28 cellular contexts compared by ENCODE assay signal in the genomic region with DNA sequence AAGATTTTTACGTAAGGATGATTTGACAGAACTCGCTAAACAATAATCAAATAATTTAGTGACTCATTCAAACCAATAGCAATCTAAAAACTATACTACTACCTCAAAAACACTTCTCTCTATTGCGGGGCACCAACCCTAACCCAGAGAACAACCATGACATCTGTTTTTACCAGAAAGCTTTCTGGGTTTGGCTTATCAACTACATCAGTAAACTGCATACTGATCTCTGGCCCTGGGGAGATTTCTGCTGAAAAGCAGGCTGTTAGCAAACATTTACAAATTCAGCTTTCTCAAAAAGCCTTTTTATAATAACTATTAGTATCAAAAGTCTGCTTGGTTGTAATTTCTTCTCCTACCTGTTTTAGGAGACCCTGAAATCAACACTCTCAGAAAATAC.
"Had no signal": no experiment of that assay in that cellular context is flagged by ENCODE, and none has a peak within 500 bp of the region (broad histone marks: within the 10 kb centered on the region; RNA-seq: fewer than 3 reads in every experiment).

No MANE protein-coding gene starts in this region.

- H3K4me1 Mint-ChIP-seq: naive thymus-derived CD8-positive, alpha-beta T cell; nephron progenitor cell; neural crest cell; stimulated activated effector memory CD8-positive, alpha-beta T cell treated with anti-CD3 and anti-CD28 coated beads, Interleukin-12 subunit alpha, Interleukin-12 subunit beta, amount 100 ng/mL, for 72 hours; stimulated activated naive B cell treated with anti-CD40 and anti-IgM and Interleukin-4, amounts not matched to agents 10 μg/mL and 1 μg/mL and 100 μg/mL, for 72 hours had no signal

- H3K9me3 Mint-ChIP-seq: neural crest cell; stimulated activated naive CD8-positive, alpha-beta T cell treated with anti-CD3 and anti-CD28 coated beads, Interleukin-15, Interleukin-2, amounts not matched to agents 100 ng/mL and 50 ng/mL, for 24 hours; type B pancreatic cell had no signal

- H3K36me3 Mint-ChIP-seq: naive thymus-derived CD8-positive, alpha-beta T cell; stimulated activated effector memory CD8-positive, alpha-beta T cell treated with anti-CD3 and anti-CD28 coated beads, Interleukin-12 subunit alpha, Interleukin-12 subunit beta, amount 100 ng/mL, for 72 hours; stimulated activated naive B cell treated with anti-CD40 and anti-IgM and Interleukin-4, amounts not matched to agents 10 μg/mL and 1 μg/mL and 100 μg/mL, for 72 hours; type B pancreatic cell had no signal

- H3K4me3 ChIP-seq: pancreas, prostate gland, right atrium auricular region, right lobe of liver, sigmoid colon, stomach, thoracic aorta, thyroid gland, transverse colon, upper lobe of right lung, uterus had no signal

- H3K4me1 ChIP-seq: pancreas, prostate gland, right atrium auricular region, right lobe of liver, sigmoid colon, stomach, thyroid gland, transverse colon, upper lobe of right lung, uterus had no signal

- ATAC-seq: naive thymus-derived CD8-positive, alpha-beta T cell; natural killer cell treated with Interleukin-12 subunit alpha and Interleukin-12 subunit beta and Interleukin-15 and Interleukin-18, amount 100 ng/mL, for 72 hours; pancreas; right lobe of liver; stimulated activated effector memory CD8-positive, alpha-beta T cell treated with anti-CD3 and anti-CD28 coated beads, Interleukin-12 subunit alpha, Interleukin-12 subunit beta, amount 100 ng/mL, for 72 hours; stimulated activated naive B cell treated with anti-CD40 and anti-IgM and Interleukin-4, amounts not matched to agents 10 μg/mL and 1 μg/mL and 100 μg/mL, for 72 hours; upper lobe of right lung had no signal

- H3K27ac ChIP-seq: neutrophil, pancreas, prostate gland, right atrium auricular region, right lobe of liver, sigmoid colon, stomach, thoracic aorta, thyroid gland, transverse colon, upper lobe of right lung, uterus had no signal

- H3K27me3 Mint-ChIP-seq: naive thymus-derived CD8-positive, alpha-beta T cell; natural killer cell treated with Interleukin-12 subunit alpha and Interleukin-12 subunit beta and Interleukin-15 and Interleukin-18, amount 100 ng/mL, for 72 hours; stimulated activated naive B cell treated with anti-CD40 and anti-IgM and Interleukin-4, amounts not matched to agents 10 μg/mL and 1 μg/mL and 100 μg/mL, for 72 hours; stimulated activated naive CD8-positive, alpha-beta T cell treated with anti-CD3 and anti-CD28 coated beads, Interleukin-15, Interleukin-2, amounts not matched to agents 100 ng/mL and 50 ng/mL, for 24 hours; type B pancreatic cell had no signal

- H3K4me3 Mint-ChIP-seq: naive thymus-derived CD8-positive, alpha-beta T cell; natural killer cell treated with Interleukin-12 subunit alpha and Interleukin-12 subunit beta and Interleukin-15 and Interleukin-18, amount 100 ng/mL, for 72 hours; nephron progenitor cell; neural crest cell; stimulated activated effector memory CD8-positive, alpha-beta T cell treated with anti-CD3 and anti-CD28 coated beads, Interleukin-12 subunit alpha, Interleukin-12 subunit beta, amount 100 ng/mL, for 72 hours; stimulated activated naive B cell treated with anti-CD40 and anti-IgM and Interleukin-4, amounts not matched to agents 10 μg/mL and 1 μg/mL and 100 μg/mL, for 72 hours; stimulated activated naive CD8-positive, alpha-beta T cell treated with anti-CD3 and anti-CD28 coated beads, Interleukin-15, Interleukin-2, amounts not matched to agents 100 ng/mL and 50 ng/mL, for 24 hours; type B pancreatic cell had no signal

- DNase-seq: naive thymus-derived CD8-positive, alpha-beta T cell; nephron progenitor cell; nucleus accumbens; pancreas; retina; right lobe of liver; sigmoid colon; small intestine; stimulated activated CD4-positive, alpha-beta T cell treated with anti-CD3 and anti-CD28 coated beads, Interleukin-15, amount 100 ng/mL, for 24 hours; stimulated activated CD4-positive, alpha-beta T cell treated with anti-CD3 and anti-CD28 coated beads, Interleukin-2, amount 100 ng/mL, for 24 hours; stimulated activated CD4-positive, alpha-beta T cell treated with anti-CD3 and anti-CD28 coated beads, Interleukin-2, amount 100 ng/mL, for 48 hours; stimulated activated CD4-positive, alpha-beta T cell treated with anti-CD3 and anti-CD28 coated beads, Interleukin-4, amount 100 ng/mL, for 24 hours; stimulated activated naive B cell treated with anti-CD40 and anti-IgM and Interleukin-4, amounts not matched to agents 10 μg/mL and 1 μg/mL and 100 μg/mL, for 72 hours; stimulated activated naive CD4-positive, alpha-beta T cell treated with Interleukin-2 at 50 U/mL for 16 hours; stomach; thyroid gland; transverse colon; upper lobe of right lung; uterus had no signal

- H3K27ac Mint-ChIP-seq: naive thymus-derived CD8-positive, alpha-beta T cell; natural killer cell treated with Interleukin-12 subunit alpha and Interleukin-12 subunit beta and Interleukin-15 and Interleukin-18, amount 100 ng/mL, for 72 hours; nephron progenitor cell; stimulated activated effector memory CD8-positive, alpha-beta T cell treated with anti-CD3 and anti-CD28 coated beads, Interleukin-12 subunit alpha, Interleukin-12 subunit beta, amount 100 ng/mL, for 72 hours; stimulated activated naive B cell treated with anti-CD40 and anti-IgM and Interleukin-4, amounts not matched to agents 10 μg/mL and 1 μg/mL and 100 μg/mL, for 72 hours; stimulated activated naive CD8-positive, alpha-beta T cell treated with anti-CD3 and anti-CD28 coated beads, Interleukin-15, Interleukin-2, amounts not matched to agents 100 ng/mL and 50 ng/mL, for 24 hours; type B pancreatic cell had no signal

- H3K9me3 ChIP-seq: neutrophil, pancreas, prostate gland, right atrium auricular region, right lobe of liver, sigmoid colon, thoracic aorta, thyroid gland, transverse colon, upper lobe of right lung, uterus had no signal

- H3K27me3 ChIP-seq: neutrophil, pancreas, right atrium auricular region, right lobe of liver, sigmoid colon, stomach, thyroid gland, transverse colon, upper lobe of right lung, uterus had no signal

- H3K36me3 ChIP-seq: neutrophil, pancreas, prostate gland, right atrium auricular region, right lobe of liver, sigmoid colon, stomach, thoracic aorta, thyroid gland, transverse colon, upper lobe of right lung, uterus had no signal
